1 cellular context compared by ENCODE assay signal in the genomic region with DNA sequence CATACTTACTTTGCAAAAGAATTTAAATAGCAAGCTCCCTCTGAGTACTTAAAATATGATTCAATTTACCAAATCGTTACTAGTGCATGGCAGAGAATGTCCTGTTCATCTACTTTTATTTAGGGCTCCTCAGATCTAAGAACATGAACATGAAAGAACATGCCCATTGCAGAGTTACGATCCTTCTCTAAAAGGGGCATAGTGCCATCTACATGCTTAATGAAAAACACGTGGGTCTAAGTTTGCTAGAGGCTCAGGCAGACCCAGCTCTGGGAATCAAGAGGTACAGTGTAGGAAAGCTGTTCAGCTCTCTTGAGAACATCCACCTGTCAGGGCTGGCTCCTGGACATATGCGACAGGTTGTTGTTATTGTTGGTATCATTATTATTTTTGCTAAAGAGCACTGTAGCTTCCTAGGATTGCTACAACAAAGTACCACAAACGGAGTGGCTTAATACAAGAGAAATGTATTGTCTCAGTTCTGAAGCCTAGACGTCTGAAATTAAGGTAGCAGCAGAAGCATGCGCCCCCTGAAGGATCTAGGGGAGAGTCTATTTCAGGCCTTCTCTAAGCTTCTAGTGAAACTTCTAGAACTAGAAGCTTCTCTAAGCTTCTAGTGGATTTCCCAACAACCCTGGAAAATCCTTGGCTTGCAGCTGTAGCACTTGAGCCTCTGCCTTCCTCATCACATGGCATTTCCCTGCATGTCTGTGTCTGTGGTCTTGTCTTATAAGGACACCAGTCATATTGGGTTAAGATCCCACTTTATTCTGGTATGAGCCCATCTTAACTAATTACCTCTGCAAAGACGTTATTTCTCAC.
TF ChIP-seq lines count a peak whose summit lies in the region.

No MANE protein-coding gene starts in this region.

TF ChIP-seq in GM23338, 12 proteins besides CTCF, POLR2A, EP300 and RAD21 (continued from another document):
- TF ChIP-seq, protein P1, sequence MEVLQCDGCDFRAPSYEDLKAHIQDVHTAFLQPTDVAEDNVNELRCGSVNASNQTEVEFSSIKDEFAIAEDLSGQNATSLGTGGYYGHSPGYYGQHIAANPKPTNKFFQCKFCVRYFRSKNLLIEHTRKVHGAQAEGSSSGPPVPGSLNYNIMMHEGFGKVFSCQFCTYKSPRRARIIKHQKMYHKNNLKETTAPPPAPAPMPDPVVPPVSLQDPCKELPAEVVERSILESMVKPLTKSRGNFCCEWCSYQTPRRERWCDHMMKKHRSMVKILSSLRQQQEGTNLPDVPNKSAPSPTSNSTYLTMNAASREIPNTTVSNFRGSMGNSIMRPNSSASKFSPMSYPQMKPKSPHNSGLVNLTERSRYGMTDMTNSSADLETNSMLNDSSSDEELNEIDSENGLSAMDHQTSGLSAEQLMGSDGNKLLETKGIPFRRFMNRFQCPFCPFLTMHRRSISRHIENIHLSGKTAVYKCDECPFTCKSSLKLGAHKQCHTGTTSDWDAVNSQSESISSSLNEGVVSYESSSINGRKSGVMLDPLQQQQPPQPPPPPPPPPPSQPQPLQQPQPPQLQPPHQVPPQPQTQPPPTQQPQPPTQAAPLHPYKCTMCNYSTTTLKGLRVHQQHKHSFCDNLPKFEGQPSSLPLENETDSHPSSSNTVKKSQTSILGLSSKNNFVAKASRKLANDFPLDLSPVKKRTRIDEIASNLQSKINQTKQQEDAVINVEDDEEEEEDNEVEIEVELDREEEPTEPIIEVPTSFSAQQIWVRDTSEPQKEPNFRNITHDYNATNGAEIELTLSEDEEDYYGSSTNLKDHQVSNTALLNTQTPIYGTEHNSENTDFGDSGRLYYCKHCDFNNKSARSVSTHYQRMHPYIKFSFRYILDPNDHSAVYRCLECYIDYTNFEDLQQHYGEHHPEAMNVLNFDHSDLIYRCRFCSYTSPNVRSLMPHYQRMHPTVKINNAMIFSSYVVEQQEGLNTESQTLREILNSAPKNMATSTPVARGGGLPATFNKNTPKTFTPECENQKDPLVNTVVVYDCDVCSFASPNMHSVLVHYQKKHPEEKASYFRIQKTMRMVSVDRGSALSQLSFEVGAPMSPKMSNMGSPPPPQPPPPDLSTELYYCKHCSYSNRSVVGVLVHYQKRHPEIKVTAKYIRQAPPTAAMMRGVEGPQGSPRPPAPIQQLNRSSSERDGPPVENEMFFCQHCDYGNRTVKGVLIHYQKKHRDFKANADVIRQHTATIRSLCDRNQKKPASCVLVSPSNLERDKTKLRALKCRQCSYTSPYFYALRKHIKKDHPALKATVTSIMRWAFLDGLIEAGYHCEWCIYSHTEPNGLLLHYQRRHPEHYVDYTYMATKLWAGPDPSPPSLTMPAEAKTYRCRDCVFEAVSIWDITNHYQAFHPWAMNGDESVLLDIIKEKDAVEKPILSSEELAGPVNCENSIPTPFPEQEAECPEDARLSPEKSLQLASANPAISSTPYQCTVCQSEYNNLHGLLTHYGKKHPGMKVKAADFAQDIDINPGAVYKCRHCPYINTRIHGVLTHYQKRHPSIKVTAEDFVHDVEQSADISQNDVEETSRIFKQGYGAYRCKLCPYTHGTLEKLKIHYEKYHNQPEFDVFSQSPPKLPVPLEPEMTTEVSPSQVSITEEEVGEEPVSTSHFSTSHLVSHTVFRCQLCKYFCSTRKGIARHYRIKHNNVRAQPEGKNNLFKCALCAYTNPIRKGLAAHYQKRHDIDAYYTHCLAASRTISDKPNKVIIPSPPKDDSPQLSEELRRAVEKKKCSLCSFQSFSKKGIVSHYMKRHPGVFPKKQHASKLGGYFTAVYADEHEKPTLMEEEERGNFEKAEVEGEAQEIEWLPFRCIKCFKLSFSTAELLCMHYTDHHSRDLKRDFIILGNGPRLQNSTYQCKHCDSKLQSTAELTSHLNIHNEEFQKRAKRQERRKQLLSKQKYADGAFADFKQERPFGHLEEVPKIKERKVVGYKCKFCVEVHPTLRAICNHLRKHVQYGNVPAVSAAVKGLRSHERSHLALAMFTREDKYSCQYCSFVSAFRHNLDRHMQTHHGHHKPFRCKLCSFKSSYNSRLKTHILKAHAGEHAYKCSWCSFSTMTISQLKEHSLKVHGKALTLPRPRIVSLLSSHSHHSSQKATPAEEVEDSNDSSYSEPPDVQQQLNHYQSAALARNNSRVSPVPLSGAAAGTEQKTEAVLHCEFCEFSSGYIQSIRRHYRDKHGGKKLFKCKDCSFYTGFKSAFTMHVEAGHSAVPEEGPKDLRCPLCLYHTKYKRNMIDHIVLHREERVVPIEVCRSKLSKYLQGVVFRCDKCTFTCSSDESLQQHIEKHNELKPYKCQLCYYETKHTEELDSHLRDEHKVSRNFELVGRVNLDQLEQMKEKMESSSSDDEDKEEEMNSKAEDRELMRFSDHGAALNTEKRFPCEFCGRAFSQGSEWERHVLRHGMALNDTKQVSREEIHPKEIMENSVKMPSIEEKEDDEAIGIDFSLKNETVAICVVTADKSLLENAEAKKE (CRISPR knock-in tag; IDR thresholded peaks at IDR 0.05), result no peak
- TF ChIP-seq STAT1 (IDR thresholded peaks at IDR 0.05; ENCODE audit: unreplicated experiment) (no peak), ZNF114 (CRISPR knock-in tag; IDR thresholded peaks at IDR 0.05) (no peak), JUNB (IDR thresholded peaks at IDR 0.05; ENCODE audit: unreplicated experiment) (no peak), CREB1 (CRISPR knock-in tag; IDR thresholded peaks at IDR 0.05; ENCODE audit: low read depth) (no peak), POLR2AphosphoS5 (IDR thresholded peaks at IDR 0.05; ENCODE audit: low read depth) (no peak)
- TF ChIP-seq, protein P2, sequence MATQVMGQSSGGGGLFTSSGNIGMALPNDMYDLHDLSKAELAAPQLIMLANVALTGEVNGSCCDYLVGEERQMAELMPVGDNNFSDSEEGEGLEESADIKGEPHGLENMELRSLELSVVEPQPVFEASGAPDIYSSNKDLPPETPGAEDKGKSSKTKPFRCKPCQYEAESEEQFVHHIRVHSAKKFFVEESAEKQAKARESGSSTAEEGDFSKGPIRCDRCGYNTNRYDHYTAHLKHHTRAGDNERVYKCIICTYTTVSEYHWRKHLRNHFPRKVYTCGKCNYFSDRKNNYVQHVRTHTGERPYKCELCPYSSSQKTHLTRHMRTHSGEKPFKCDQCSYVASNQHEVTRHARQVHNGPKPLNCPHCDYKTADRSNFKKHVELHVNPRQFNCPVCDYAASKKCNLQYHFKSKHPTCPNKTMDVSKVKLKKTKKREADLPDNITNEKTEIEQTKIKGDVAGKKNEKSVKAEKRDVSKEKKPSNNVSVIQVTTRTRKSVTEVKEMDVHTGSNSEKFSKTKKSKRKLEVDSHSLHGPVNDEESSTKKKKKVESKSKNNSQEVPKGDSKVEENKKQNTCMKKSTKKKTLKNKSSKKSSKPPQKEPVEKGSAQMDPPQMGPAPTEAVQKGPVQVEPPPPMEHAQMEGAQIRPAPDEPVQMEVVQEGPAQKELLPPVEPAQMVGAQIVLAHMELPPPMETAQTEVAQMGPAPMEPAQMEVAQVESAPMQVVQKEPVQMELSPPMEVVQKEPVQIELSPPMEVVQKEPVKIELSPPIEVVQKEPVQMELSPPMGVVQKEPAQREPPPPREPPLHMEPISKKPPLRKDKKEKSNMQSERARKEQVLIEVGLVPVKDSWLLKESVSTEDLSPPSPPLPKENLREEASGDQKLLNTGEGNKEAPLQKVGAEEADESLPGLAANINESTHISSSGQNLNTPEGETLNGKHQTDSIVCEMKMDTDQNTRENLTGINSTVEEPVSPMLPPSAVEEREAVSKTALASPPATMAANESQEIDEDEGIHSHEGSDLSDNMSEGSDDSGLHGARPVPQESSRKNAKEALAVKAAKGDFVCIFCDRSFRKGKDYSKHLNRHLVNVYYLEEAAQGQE (IDR thresholded peaks at IDR 0.05; ENCODE audit: unreplicated experiment), result no peak
